Comparison of ENCODE assay signal across 8 cellular contexts in the genomic region with DNA sequence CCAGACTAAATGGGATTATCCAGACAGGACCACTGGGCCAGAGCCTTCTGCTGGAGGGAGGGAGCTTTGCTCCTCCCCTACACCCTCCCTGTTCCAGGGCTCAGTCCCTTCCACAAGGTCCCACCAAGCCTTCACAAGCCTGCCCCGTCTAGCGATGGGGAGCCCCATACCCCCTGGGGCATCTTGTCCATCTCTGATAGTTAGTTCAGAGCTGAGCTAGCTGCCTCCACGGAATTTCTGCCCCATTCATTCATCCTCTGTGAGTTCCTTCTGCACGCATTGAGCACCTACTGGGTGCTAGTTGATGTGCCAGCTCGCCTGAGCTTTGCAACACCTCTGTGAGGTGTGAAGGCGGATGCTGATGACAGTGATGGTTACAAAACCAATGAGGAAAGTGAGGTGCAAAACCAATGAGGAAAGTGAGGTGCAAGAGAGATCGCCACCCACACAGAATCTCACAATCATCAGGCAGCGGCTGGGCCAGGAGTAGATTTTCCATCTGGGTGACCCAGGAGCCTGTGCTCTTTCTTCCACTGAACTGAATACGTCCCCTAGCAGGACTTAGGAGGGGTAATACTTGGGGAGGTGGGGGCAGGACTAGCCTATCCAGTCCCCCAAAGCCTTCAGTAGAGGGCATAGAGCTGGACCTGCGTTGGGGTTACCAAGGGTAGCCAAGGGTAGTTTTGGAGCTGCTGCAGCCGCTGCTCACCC. TPM values are rescaled to one million over a fixed set of nuclear protein-coding genes. Genes with fewer than 3 reads are reported as not detected.
DNase-seq lines count a peak whose midpoint lies in the region; ATAC-seq and TF ChIP-seq lines count a peak whose summit lies in the region.

No MANE protein-coding gene starts in this region.

- H3K27ac Mint-ChIP-seq in neural crest cell (ENCODE audit: unreplicated experiment): peak overlapping the region; percentile 100

- POLR2A ChIA-PET in A673 (lab: Charles Lee; ENCODE audit: low non-redundant PET): no interaction called here

- H3K9me3 ChIP-seq in A673 (ENCODE audit: low read depth, low read length, poor library complexity, severe bottlenecking) (no peaks in the 10 kb centered on the region), SK-N-MC (ENCODE audit: low read depth, low read length) (no peaks in the 10 kb centered on the region), duodenal mucosa (ENCODE audit: control insufficient read depth in 1 of 2, low read length in 2 of 2) (no peaks in the 10 kb centered on the region)

- H3K9me3 Mint-ChIP-seq in neural crest cell: no peaks in the 10 kb centered on the region

- TF ChIP-seq CTCF in A673 (conservative IDR thresholded peaks at IDR 0.05; ENCODE audit: low read depth, low read length) (no peak), neural crest cell (conservative IDR thresholded peaks at IDR 0.05) (no peak)

- H3K27me3 Mint-ChIP-seq in neural crest cell (ENCODE audit: low read depth): peaks cover 7% of the 10 kb centered on the region

- DNase-seq in A673 (ENCODE audit: low spot score) (no peak), SK-N-MC (ENCODE audit: low read depth, low spot score) (no peak), neural crest cell (ENCODE audit: low read depth, low spot score) (no peak), A172 (ENCODE audit: low spot score) (no peak), AML-193 (lab: John Stamatoyannopoulos, UW) (no peak), GF-D8 (lab: John Stamatoyannopoulos, UW) (no peak)

- CTCF ChIA-PET in A673 (lab: Charles Lee): interaction anchor here (0.9 kb wide), 1 partner anchor 133 kb away, joined by 3 read pairs; no protein-coding TSS in a partner anchor

- H3K27me3 ChIP-seq in A673 (replicated peaks; ENCODE audit: insufficient read depth, low read depth, low read length, poor library complexity) (no peaks in the 10 kb centered on the region), duodenal mucosa (ENCODE audit: control insufficient read depth in 1 of 2, insufficient read depth in 2 of 2, low read length in 2 of 2) (peaks cover 8 to 14% of the 10 kb centered on the region in 2 donors)

- H3K36me3 ChIP-seq in A673 (ENCODE audit: insufficient read depth, low read length, poor library complexity, severe bottlenecking) (no peaks in the 10 kb centered on the region), SK-N-MC (ENCODE audit: insufficient read depth, low read length) (no peaks in the 10 kb centered on the region), duodenal mucosa (ENCODE audit: control insufficient read depth in 1 of 2, insufficient read depth in 2 of 2, low read length in 2 of 2) (no peaks in the 10 kb centered on the region)

- H3K9ac ChIP-seq in SK-N-MC (ENCODE audit: insufficient read length) (peak overlapping the region; percentile 2), duodenal mucosa (ENCODE audit: low read depth in 1 of 2, low read length in 2 of 2) (peak overlapping the region; percentile 25 to 26)

- no TSS peak for BruUV-seq in A673 (replicated peaks; lab: Mats Ljungman, UMichigan)

- H3K4me1 ChIP-seq in A673 (ENCODE audit: insufficient read depth, low read length, poor library complexity, severe bottlenecking): peaks cover 20% of the 10 kb centered on the region
- peaks cover 30 to 37% of the 10 kb centered on the region in 2 donors for H3K4me1 ChIP-seq in duodenal mucosa (ENCODE audit: control insufficient read depth in 1 of 2, insufficient read depth in 2 of 2, low read length in 2 of 2)

- H3K4me1 Mint-ChIP-seq in neural crest cell: peaks cover 55% of the 10 kb centered on the region

- H3K4me3 Mint-ChIP-seq in neural crest cell: no peak overlapping the region

- intact Hi-C loops in A673 (cut with micrococcal nuclease; ENCODE audit: unreplicated experiment): loop anchor here (1.0 to 10.0 kb wide), 3 partner anchors 71 to 871 kb away; a partner anchor contains a TSS

- H3K36me3 Mint-ChIP-seq in neural crest cell (ENCODE audit: low read depth): no peaks in the 10 kb centered on the region

- H3K4me3 ChIP-seq in A673 (ENCODE audit: low read depth, low read length, poor library complexity, severe bottlenecking): no peak overlapping the region
- H3K4me3 ChIP-seq in SK-N-MC: peak overlapping the region; percentile 54
- H3K4me3 ChIP-seq in duodenal mucosa (ENCODE audit: low read depth in 1 of 2, low read length in 2 of 2): peak overlapping the region in 1 of 2 donors; percentile 21

- no peak for ATAC-seq in GM21423 (IDR thresholded peaks at IDR 0.05; ENCODE audit: unreplicated experiment)

- H3K27ac ChIP-seq in A673 (ENCODE audit: low read depth, low read length, poor library complexity, severe bottlenecking) (peak overlapping the region; percentile 67), SK-N-MC (peak overlapping the region; percentile 61), duodenal mucosa (ENCODE audit: low read depth, low read length) (peak overlapping the region; percentile 64)

RNA-seq across cellular contexts. Expression of a gene that starts 21.5 kb away (rescaled TPM):
- total RNA-seq in A673 (2021) (2.8 and 3.8 TPM in 2 replicates), neural crest cell (2.3 and 2.4 TPM in 2 replicates)
- 0.74 and 3.3 TPM in 2 replicates for total RNA-seq in A172 (2014; rRNA removed; shearing (Covaris generic))
